Comparison of ENCODE assay signal across 1 cellular context in genomic region chr5:172699999-172700685, GRCh38.
TF ChIP-seq lines count a peak whose summit lies in the region.

No MANE protein-coding gene starts in this region.

TF ChIP-seq in HEK293, 187 proteins besides CTCF, POLR2A, EP300 and RAD21 (continued from another document):
- TF ChIP-seq BCL6B (tag by site-specific recombination; IDR thresholded peaks at IDR 0.05) (no peak), ZBTB21 (tag by site-specific recombination; IDR thresholded peaks at IDR 0.05) (no peak), ZSCAN5A (tag by site-specific recombination; IDR thresholded peaks at IDR 0.05) (no peak), ZFP69B (tag by site-specific recombination; IDR thresholded peaks at IDR 0.05) (peak; percentile 79), ZNF639 (tag by site-specific recombination; IDR thresholded peaks at IDR 0.05) (no peak), KLF1 (tag by site-specific recombination; IDR thresholded peaks at IDR 0.05) (peak; percentile 61; the same call in 1 of the 2 replicates), ZNF366 (tag by site-specific recombination; conservative IDR thresholded peaks at IDR 0.05) (no peak), GLI4 (tag by site-specific recombination; IDR thresholded peaks at IDR 0.05) (no peak), ZNF530 (tag by site-specific recombination; IDR thresholded peaks at IDR 0.05; ENCODE audit: low read depth) (no peak), ZNF626 (tag by site-specific recombination; IDR thresholded peaks at IDR 0.05) (no peak), TRIM28 (IDR thresholded peaks at IDR 0.05; ENCODE audit: borderline replicate concordance, low read length) (no peak), ZNF548 (tag by site-specific recombination; IDR thresholded peaks at IDR 0.05) (no peak), KLF8 (tag by site-specific recombination; IDR thresholded peaks at IDR 0.05) (no peak), SP2 (tag by site-specific recombination; IDR thresholded peaks at IDR 0.05) (peak; percentile 42), ZNF692 (tag by site-specific recombination; IDR thresholded peaks at IDR 0.05) (peak; percentile 59; the same call in 1 of the 2 replicates), ZNF2 (tag by site-specific recombination; IDR thresholded peaks at IDR 0.05) (no peak), ZBTB48 (tag by site-specific recombination; IDR thresholded peaks at IDR 0.05) (no peak), ZNF18 (tag by site-specific recombination; IDR thresholded peaks at IDR 0.05) (no peak), ZNF362 (tag by site-specific recombination; IDR thresholded peaks at IDR 0.05) (no peak), YY1 (tag by site-specific recombination; IDR thresholded peaks at IDR 0.05) (no peak), ZNF138 (tag by site-specific recombination; IDR thresholded peaks at IDR 0.05; ENCODE audit: borderline replicate concordance) (no peak), SCRT2 (tag by site-specific recombination; IDR thresholded peaks at IDR 0.05) (no peak), ZNF571 (tag by site-specific recombination; IDR thresholded peaks at IDR 0.05) (no peak), ZNF10 (tag by site-specific recombination; IDR thresholded peaks at IDR 0.05) (no peak), FEZF1 (tag by site-specific recombination; IDR thresholded peaks at IDR 0.05) (no peak), ZNF266 (tag by site-specific recombination; IDR thresholded peaks at IDR 0.05; ENCODE audit: low read depth) (no peak), ZFHX2 (tag by site-specific recombination; conservative IDR thresholded peaks at IDR 0.05) (peak; percentile 86), MZF1 (tag by site-specific recombination; IDR thresholded peaks at IDR 0.05; ENCODE audit: borderline replicate concordance) (no peak), OVOL3 (tag by site-specific recombination; IDR thresholded peaks at IDR 0.05) (no peak), ZNF394 (tag by site-specific recombination; IDR thresholded peaks at IDR 0.05; ENCODE audit: borderline replicate concordance) (no peak), ZNF280C (tag by site-specific recombination; IDR thresholded peaks at IDR 0.05) (no peak), ZBTB1 (tag by site-specific recombination; IDR thresholded peaks at IDR 0.05) (no peak), ZNF416 (tag by site-specific recombination; IDR thresholded peaks at IDR 0.05) (no peak), ZNF133 (tag by site-specific recombination; IDR thresholded peaks at IDR 0.05) (no peak), KLF9 (tag by site-specific recombination; IDR thresholded peaks at IDR 0.05; ENCODE audit: low read depth) (0 out of 2 replicates have a peak, but pooled peaks have one; percentile 23)
